Comparison of ENCODE assay signal across 12 cellular contexts in genomic region chr9:106878081-106878837, GRCh38. TPM values are rescaled to one million over a fixed set of nuclear protein-coding genes. Genes with fewer than 3 reads are reported as not detected.
DNase-seq lines count a peak whose midpoint lies in the region; ATAC-seq, FAIRE-seq and TF ChIP-seq lines count a peak whose summit lies in the region.
"Had no signal": no experiment of that assay in that cellular context is flagged by ENCODE, and none has a peak within 500 bp of the region (broad histone marks: within the 10 kb centered on the region; RNA-seq: fewer than 3 reads in every experiment).

No MANE protein-coding gene starts in this region.

- TF ChIP-seq CTCF in endothelial cell of umbilical vein (IDR thresholded peaks at IDR 0.05; ENCODE audit: extremely low read depth in 1 of 2, insufficient read depth in 1 of 2, low read depth in 1 of 2, low read length in 2 of 2) (no peak), transverse colon (IDR thresholded peaks at IDR 0.05) (no peak)

- H2BK120ac ChIP-seq in mesenchymal stem cell (ENCODE audit: low read depth, low read length): no peak overlapping the region

- H3K18ac ChIP-seq in mesenchymal stem cell (ENCODE audit: low read depth in 1 of 2, low read length in 2 of 2): peak overlapping the region; percentile 52 to 67

- H2BK15ac ChIP-seq in mesenchymal stem cell (ENCODE audit: low read depth, poor library complexity, severe bottlenecking): no peak overlapping the region

- peaks cover 2% of the 10 kb centered on the region for H3K79me2 ChIP-seq in endothelial cell of umbilical vein (ENCODE audit: control insufficient read depth, insufficient read depth, low read length)

- H3K27ac ChIP-seq in endothelial cell of umbilical vein (ENCODE audit: insufficient read depth, low read depth, low read length) (peak overlapping the region; percentile 16), mesenchymal stem cell (ENCODE audit: low read length, poor library complexity, severe bottlenecking) (peak overlapping the region; percentile 71), transverse colon (peak overlapping the region; percentile 42 to 79 (median 69))

- DNase-seq in NCI-H1436 (lab: John Stamatoyannopoulos, UW): peak; percentile 2
- DNase-seq in NCI-H1436 treated with DMSO at 0.1 percent for 48 hours (lab: John Stamatoyannopoulos, UW): no peak
- DNase-seq in endothelial cell of umbilical vein (ENCODE audit: low read depth, low spot score): no peak
- no peak for DNase-seq in mesenchymal stem cell
- no peak for DNase-seq in transverse colon
- no peak for DNase-seq in NCI-H1048 (lab: John Stamatoyannopoulos, UW)
- DNase-seq: cerebellar nuclear complex; natural killer cell; NCI-H2107; stimulated activated CD4-positive, alpha-beta T cell treated with anti-CD3 and anti-CD28 coated beads, Interleukin-4, amount 100 ng/mL, for 24 hours had no signal

- no peak overlapping the region for H4K91ac ChIP-seq in mesenchymal stem cell (ENCODE audit: low read length)

- ATAC-seq in GM19397 (IDR thresholded peaks at IDR 0.05; ENCODE audit: unreplicated experiment) (no peak), GM18870 (IDR thresholded peaks at IDR 0.05; ENCODE audit: unreplicated experiment) (no peak)
- ATAC-seq: natural killer cell had no signal

- no peak for TF ChIP-seq POLR2A in endothelial cell of umbilical vein (IDR thresholded peaks at IDR 0.05; ENCODE audit: low read depth, low read length)
- TF ChIP-seq POLR2A in transverse colon (IDR thresholded peaks at IDR 0.05): no peak

- H3K4me3 ChIP-seq in endothelial cell of umbilical vein (replicated peaks in 1 of 3; ENCODE audit: insufficient read depth in 1 of 3, low read depth in 1 of 3, low read length in 3 of 3): no peak overlapping the region
- H3K4me3 ChIP-seq in mesenchymal stem cell (ENCODE audit: insufficient read depth in 1 of 2, low read depth in 1 of 2, low read length in 2 of 2): no peak overlapping the region
- H3K4me3 ChIP-seq in transverse colon: no peak overlapping the region

- no peaks in the 10 kb centered on the region for H3K27me3 ChIP-seq in endothelial cell of umbilical vein (ENCODE audit: control insufficient read depth in 2 of 2, insufficient read depth in 2 of 2, low read length in 2 of 2)
- H3K27me3 ChIP-seq in mesenchymal stem cell (ENCODE audit: control insufficient read depth in 1 of 2, insufficient read depth in 1 of 2, low read length in 2 of 2): no peaks in the 10 kb centered on the region
- no peaks in the 10 kb centered on the region for H3K27me3 ChIP-seq in transverse colon

- H3K14ac ChIP-seq in mesenchymal stem cell (ENCODE audit: low read length in 2 of 2): no peak overlapping the region

- H4K20me1 ChIP-seq in endothelial cell of umbilical vein (replicated peaks; ENCODE audit: control insufficient read depth, extremely low read depth, insufficient read depth, low read length): no peaks in the 10 kb centered on the region

- H2AFZ ChIP-seq in endothelial cell of umbilical vein (ENCODE audit: low read depth, low read length) (no peak overlapping the region), mesenchymal stem cell (ENCODE audit: low read depth, low read length) (no peak overlapping the region)

- intact Hi-C loops in endothelial cell of umbilical vein (cut with micrococcal nuclease): no loop called here
- intact Hi-C loops in transverse colon (cut with DNase I; ENCODE audit: low total_unique reads): no loop called here

- dilution Hi-C loops in endothelial cell of umbilical vein (cut with MboI; ENCODE audit: extremely low pct_ligation_motif_present, low sequenced_read_pairs): no loop called here

- H3K9ac ChIP-seq in endothelial cell of umbilical vein (replicated peaks; ENCODE audit: extremely low read depth, insufficient read depth, low read length) (no peak overlapping the region), mesenchymal stem cell (ENCODE audit: low read length) (peak overlapping the region; percentile 3)

- no TSS peak for BruUV-seq in endothelial cell of umbilical vein (replicated peaks; lab: Mats Ljungman, UMichigan)

- H2BK5ac ChIP-seq in mesenchymal stem cell (ENCODE audit: low read depth, low read length, poor library complexity, severe bottlenecking): no peak overlapping the region

- H2AK5ac ChIP-seq in mesenchymal stem cell (ENCODE audit: low read length, severe bottlenecking): peak overlapping the region; percentile 90

- peak overlapping the region; percentile 34 to 64 for H2BK12ac ChIP-seq in mesenchymal stem cell (ENCODE audit: low read length in 2 of 2)

- H3K9me1 ChIP-seq in endothelial cell of umbilical vein (replicated peaks; ENCODE audit: control insufficient read depth, extremely low read depth, insufficient read depth, low read length): no peaks in the 10 kb centered on the region

- peak overlapping the region in 1 of 2 experiments; percentile 71 for H3K4ac ChIP-seq in mesenchymal stem cell (ENCODE audit: low read depth in 1 of 2, low read length in 2 of 2)

- no peaks in the 10 kb centered on the region for H3K9me3 ChIP-seq in endothelial cell of umbilical vein (replicated peaks; ENCODE audit: control insufficient read depth, insufficient read depth, low read length)
- H3K9me3 ChIP-seq in mesenchymal stem cell (ENCODE audit: control insufficient read depth, low read length): no peaks in the 10 kb centered on the region
- H3K9me3 ChIP-seq in transverse colon: no peaks in the 10 kb centered on the region

- no peaks in the 10 kb centered on the region for H3K79me1 ChIP-seq in mesenchymal stem cell (replicated peaks; ENCODE audit: low read length, poor library complexity, severe bottlenecking)

- no peak overlapping the region for H4K8ac ChIP-seq in mesenchymal stem cell (ENCODE audit: low read length)

- WGBS in mesenchymal stem cell: 74% methylated on average over 3 of the region's 5 CpGs
- 65% methylated on average over 5 of the region's 5 CpGs; no CpG with 5 or more reads in 1 of the 2 donors for WGBS in transverse colon (ENCODE audit: low coverage in 1 of 2), 2 donors

- no peak for FAIRE-seq in endothelial cell of umbilical vein (lab: Jason Lieb, UNC)

- POLR2A ChIA-PET in endothelial cell of umbilical vein (lab: Charles Lee): interaction anchor here (1.3 kb wide), 1 partner anchor 16 kb away, joined by 6 read pairs; the partner anchor contains the start of gene ZNF462

- H3K4me2 ChIP-seq in endothelial cell of umbilical vein (ENCODE audit: insufficient read depth, low read length) (peak overlapping the region; percentile 13), mesenchymal stem cell (ENCODE audit: low read length, poor library complexity, severe bottlenecking) (no peak overlapping the region)

- TF ChIP-seq EP300 in transverse colon (IDR thresholded peaks at IDR 0.05; ENCODE audit: low read depth): no peak

- in situ Hi-C loops in transverse colon (cut with MboI; ENCODE audit: low pct_ligation_motif_present in 1 of 4, low pct_unique_long_range_greater_than_20kb in 1 of 4, low sequenced_read_pairs in 3 of 4): no loop called here

- CTCF ChIA-PET in endothelial cell of umbilical vein (lab: Charles Lee): interaction anchor here (0.8 to 2.2 kb wide), 3 partner anchors 11 to 14 kb away, joined by 3 to 9 read pairs (median 7); no protein-coding TSS in a partner anchor

- H3K4me1 ChIP-seq in endothelial cell of umbilical vein (ENCODE audit: control insufficient read depth, extremely low read depth, insufficient read depth, low read length): peaks cover 13% of the 10 kb centered on the region
- H3K4me1 ChIP-seq in mesenchymal stem cell (ENCODE audit: control insufficient read depth, insufficient read depth, low read depth, low read length): peaks cover 16% of the 10 kb centered on the region
- H3K4me1 ChIP-seq in transverse colon: peaks cover 15 to 56% (median 20%) of the 10 kb centered on the region in 4 donors

- H3K36me3 ChIP-seq in endothelial cell of umbilical vein (ENCODE audit: control insufficient read depth in 2 of 2, extremely low read depth in 1 of 2, insufficient read depth in 2 of 2, low read length in 2 of 2) (no peaks in the 10 kb centered on the region), mesenchymal stem cell (ENCODE audit: control insufficient read depth in 1 of 2, insufficient read depth in 2 of 2, low read depth in 1 of 2, low read length in 2 of 2) (no peaks in the 10 kb centered on the region), transverse colon (no peaks in the 10 kb centered on the region)

- H3K23ac ChIP-seq in mesenchymal stem cell (ENCODE audit: low read length in 2 of 2): no peak overlapping the region

TF ChIP-seq in endothelial cell of umbilical vein, 7 proteins besides CTCF, POLR2A, EP300 and RAD21:
- TF ChIP-seq JUN (IDR thresholded peaks at IDR 0.05; ENCODE audit: borderline replicate concordance, insufficient read depth, insufficient read length, low read depth) (no peak), MYC (IDR thresholded peaks at IDR 0.05; ENCODE audit: low read depth, low read length) (no peak), FOS (IDR thresholded peaks at IDR 0.05; ENCODE audit: borderline replicate concordance, insufficient read depth, low read length) (no peak), POLR2AphosphoS5 (IDR thresholded peaks at IDR 0.05; ENCODE audit: insufficient read depth, low read depth, low read length) (no peak), EZH2 (IDR thresholded peaks at IDR 0.05; ENCODE audit: borderline replicate concordance, low read depth, low read length, severe bottlenecking) (no peak), MAX (IDR thresholded peaks at IDR 0.05; ENCODE audit: insufficient read depth, insufficient read length) (no peak), GATA2 (IDR thresholded peaks at IDR 0.05; ENCODE audit: insufficient read depth, insufficient read length, low read depth, low read length) (no peak)

RNA-seq across cellular contexts. Expression of gene ZNF462, which starts 15.3 kb away (rescaled TPM):
- total RNA-seq in endothelial cell of umbilical vein: 24.7 and 27.0 TPM in 2 replicates
- 6.2 and 6.3 TPM in 2 replicates for polyA plus RNA-seq in endothelial cell of umbilical vein
- 7.3 and 8.1 TPM in 2 replicates for polyA plus RNA-seq in endothelial cell of umbilical vein (2011; cell fraction: cytosol; rRNA removed)
- polyA plus RNA-seq in endothelial cell of umbilical vein (2011; cell fraction: nucleus; rRNA removed): 21.7 and 25.0 TPM in 2 replicates
- 5.5 and 6.6 TPM in 2 replicates for polyA plus RNA-seq in endothelial cell of umbilical vein (2012)
- 38.8 and 52.1 TPM in 2 replicates for polyA minus RNA-seq in endothelial cell of umbilical vein
- 2.4 TPM for polyA minus RNA-seq in endothelial cell of umbilical vein (2011; cell fraction: cytosol; rRNA and poly(A)+ RNA removed)
- polyA minus RNA-seq in endothelial cell of umbilical vein (2011; cell fraction: nucleus; rRNA and poly(A)+ RNA removed): 55.4 and 63.8 TPM in 2 replicates
- polyA plus RNA-seq in mesenchymal stem cell (2013, experiment 1 of 2): 5.2 TPM
- 5.1 TPM for polyA plus RNA-seq in mesenchymal stem cell (2013, experiment 2 of 2)
- 10 to 100 TPM; 17.5 to 28.7 (median 22.9) TPM for total RNA-seq in transverse colon

Comparison
In these comparisons a context has a peak if more than half of its experiments do, and no peak if none do; other contexts are left out.
1. H3K27ac ChIP-seq: peak in every context shown above with its lines; median percentile 71 in mesenchymal stem cell; 69 in transverse colon; 16 in endothelial cell of umbilical vein.